In genomic region chr3:187750513-187751123, GRCh38 we compare ENCODE assay signal across 10 cellular contexts. TPM values are rescaled to one million over a fixed set of nuclear protein-coding genes. Genes with fewer than 3 reads are reported as not detected.
DNase-seq lines count a peak whose midpoint lies in the region; ATAC-seq and TF ChIP-seq lines count a peak whose summit lies in the region.
"Had no signal": no experiment of that assay in that cellular context is flagged by ENCODE, and none has a peak within 500 bp of the region (broad histone marks: within the 10 kb centered on the region; RNA-seq: fewer than 3 reads in every experiment).

No MANE protein-coding gene starts in this region.

- H3K4me3 Mint-ChIP-seq in GM23338, result peak overlapping the region; percentile 66
- peak overlapping the region; percentile 75 for H3K4me3 Mint-ChIP-seq in progenitor cell of endocrine pancreas (ENCODE audit: low read depth)

- H3K27ac ChIP-seq in GM23338 (ENCODE audit: low read depth) (peak overlapping the region; percentile 63), SJCRH30 (no peak overlapping the region), RWPE1 (no peak overlapping the region)

- H3K36me3 Mint-ChIP-seq in GM23338 (ENCODE audit: low read depth) (no peaks in the 10 kb centered on the region), progenitor cell of endocrine pancreas (ENCODE audit: insufficient read depth) (no peaks in the 10 kb centered on the region)

- DNase-seq in GM23338 (ENCODE audit: low spot score) (peak; percentile 62), SJCRH30 (peak in 1 of 2 experiments; percentile 37), glomerular visceral epithelial cell (ENCODE audit: extremely low spot score) (peak; percentile 17), progenitor cell of endocrine pancreas (ENCODE audit: low spot score, unreplicated experiment) (no peak), D341Med (ENCODE audit: low spot score) (no peak), omental fat pad (ENCODE audit: low spot score) (no peak), RWPE1 (ENCODE audit: low spot score) (no peak)
- no peak for DNase-seq in stimulated activated CD4-positive, alpha-beta T cell treated with anti-CD3 and anti-CD28 coated beads, Interleukin-2, amount 100 ng/mL, for 48 hours
- DNase-seq: activated CD4-positive, alpha-beta T cell treated with anti-CD3 and anti-CD28 coated beads for 48 hours had no signal

- H3K27me3 Mint-ChIP-seq in GM23338 (ENCODE audit: insufficient read depth, low read depth, poor library complexity), result peaks cover 3% of the 10 kb centered on the region
- no peaks in the 10 kb centered on the region for H3K27me3 Mint-ChIP-seq in progenitor cell of endocrine pancreas

- H3K36me3 ChIP-seq in GM23338 (ENCODE audit: insufficient read depth) (no peaks in the 10 kb centered on the region), SJCRH30 (no peaks in the 10 kb centered on the region)

- no peaks in the 10 kb centered on the region for H3F3A ChIP-seq in GM23338 (replicated peaks; ENCODE audit: low read depth)

- H3K4me3 ChIP-seq in GM23338 (peak overlapping the region; percentile 42), SJCRH30 (peak overlapping the region; percentile 35)

- H4K20me1 ChIP-seq in GM23338 (replicated peaks; ENCODE audit: insufficient read depth), result no peaks in the 10 kb centered on the region

- H3K79me2 ChIP-seq in GM23338 (replicated peaks; ENCODE audit: insufficient read depth), result no peaks in the 10 kb centered on the region

- H3K4me1 Mint-ChIP-seq in GM23338 (peaks cover 54% of the 10 kb centered on the region), progenitor cell of endocrine pancreas (ENCODE audit: low read depth) (peaks cover 58% of the 10 kb centered on the region)

- H3K4me1 ChIP-seq in GM23338 (ENCODE audit: insufficient read depth) (peaks cover 37% of the 10 kb centered on the region), SJCRH30 (0 out of 2 replicates have a peak, but pooled peaks cover 4% of the 10 kb centered on the region)

- TF ChIP-seq CTCF in GM23338 (conservative IDR thresholded peaks at IDR 0.05; ENCODE audit: low read depth in 2 of 2) (no peak), progenitor cell of endocrine pancreas (IDR thresholded peaks at IDR 0.05; ENCODE audit: unreplicated experiment) (no peak), omental fat pad (IDR thresholded peaks at IDR 0.05) (no peak), RWPE1 (conservative IDR thresholded peaks at IDR 0.05; ENCODE audit: low read depth) (no peak)

- H3K9me3 ChIP-seq in SJCRH30 (replicated peaks), result no peaks in the 10 kb centered on the region

- H3K27ac Mint-ChIP-seq in GM23338 (peak overlapping the region; percentile 93), progenitor cell of endocrine pancreas (peak overlapping the region; percentile 97)

- no peaks in the 10 kb centered on the region for H3K9me2 ChIP-seq in GM23338 (ENCODE audit: insufficient read depth)

- H3K9me3 Mint-ChIP-seq in GM23338, result no peaks in the 10 kb centered on the region
- H3K9me3 Mint-ChIP-seq in progenitor cell of endocrine pancreas (ENCODE audit: low read depth), result no peaks in the 10 kb centered on the region

- H3K4me2 ChIP-seq in GM23338, result peak overlapping the region; percentile 71

- CTCF ChIA-PET in RWPE1 (lab: Yijun Ruan, JAX), result interaction anchor here (0.6 to 2.4 kb wide), 3 partner anchors 10 to 859 kb away, joined by 3 to 9 read pairs (median 4); no protein-coding TSS in a partner anchor

- peak overlapping the region; percentile 48; the same call in 1 of the 2 replicates for H2AFZ ChIP-seq in GM23338

- POLR2A ChIA-PET in RWPE1 (lab: Yijun Ruan, JAX; ENCODE audit: low non-redundant PET), result no interaction called here

- ATAC-seq in GM23338, result peak; percentile 11
- no peak for ATAC-seq in omental fat pad (ENCODE audit: low FRiP score)

- H3K27me3 ChIP-seq in GM23338 (ENCODE audit: insufficient read depth) (no peaks in the 10 kb centered on the region), SJCRH30 (no peaks in the 10 kb centered on the region)

TF ChIP-seq in GM23338, 12 proteins besides CTCF, POLR2A, EP300 and RAD21 (continues in another document):
- TF ChIP-seq, protein P1, sequence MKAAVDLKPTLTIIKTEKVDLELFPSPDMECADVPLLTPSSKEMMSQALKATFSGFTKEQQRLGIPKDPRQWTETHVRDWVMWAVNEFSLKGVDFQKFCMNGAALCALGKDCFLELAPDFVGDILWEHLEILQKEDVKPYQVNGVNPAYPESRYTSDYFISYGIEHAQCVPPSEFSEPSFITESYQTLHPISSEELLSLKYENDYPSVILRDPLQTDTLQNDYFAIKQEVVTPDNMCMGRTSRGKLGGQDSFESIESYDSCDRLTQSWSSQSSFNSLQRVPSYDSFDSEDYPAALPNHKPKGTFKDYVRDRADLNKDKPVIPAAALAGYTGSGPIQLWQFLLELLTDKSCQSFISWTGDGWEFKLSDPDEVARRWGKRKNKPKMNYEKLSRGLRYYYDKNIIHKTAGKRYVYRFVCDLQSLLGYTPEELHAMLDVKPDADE (IDR thresholded peaks at IDR 0.05), result no peak
- TF ChIP-seq REST (IDR thresholded peaks at IDR 0.05; ENCODE audit: unreplicated experiment) (no peak), CREB1 (CRISPR knock-in tag; IDR thresholded peaks at IDR 0.05; ENCODE audit: low read depth) (no peak), EZH2 (IDR thresholded peaks at IDR 0.05; ENCODE audit: low read depth, unreplicated experiment) (no peak), NANOG (IDR thresholded peaks at IDR 0.05; ENCODE audit: borderline replicate concordance) (no peak), ZNF114 (CRISPR knock-in tag; IDR thresholded peaks at IDR 0.05) (no peak), JUNB (IDR thresholded peaks at IDR 0.05; ENCODE audit: unreplicated experiment) (no peak), EZH2phosphoT487 (IDR thresholded peaks at IDR 0.05; ENCODE audit: unreplicated experiment) (no peak), POLR2AphosphoS5 (IDR thresholded peaks at IDR 0.05; ENCODE audit: low read depth) (no peak), ZNF331 (CRISPR knock-in tag; IDR thresholded peaks at IDR 0.05; ENCODE audit: low read depth) (no peak)

RNA-seq across cellular contexts. Expression of gene BCL6, which starts 5.3 kb away (rescaled TPM):
- 5.4 and 5.9 TPM in 2 replicates for total RNA-seq in GM23338 (2014; rRNA removed; shearing (Covaris generic))
- polyA plus RNA-seq in GM23338 (2016; fragmentation: Nextera tagmentation; extraction: Ambion mirVana), result 2.5 and 2.6 TPM in 2 replicates
- 0.65 and 0.76 TPM in 2 replicates for total RNA-seq in SJCRH30 (2014; rRNA removed; shearing (Covaris generic))
- total RNA-seq in progenitor cell of endocrine pancreas, result 21.3 and 22.8 TPM in 2 replicates
- total RNA-seq in omental fat pad, result 100 to 1,000 TPM; 148 to 323 (median 179) TPM

RNA-seq across cellular contexts. Expression of gene RTP2, which starts 48.3 kb away (rescaled TPM):
- not detected in 2 replicates for total RNA-seq in GM23338 (2014; rRNA removed; shearing (Covaris generic))
- not detected in 2 replicates for polyA plus RNA-seq in GM23338 (2016; fragmentation: Nextera tagmentation; extraction: Ambion mirVana)
- total RNA-seq in SJCRH30 (2014; rRNA removed; shearing (Covaris generic)), result not detected in 2 replicates
- not detected in 2 replicates for total RNA-seq in progenitor cell of endocrine pancreas
- total RNA-seq in omental fat pad, result not detected
- total RNA-seq: temporal lobe had no signal

Comparison
In these comparisons a context has a peak if more than half of its experiments do, and no peak if none do; other contexts are left out.
1. DNase-seq: peak in GM23338 (single experiment) and glomerular visceral epithelial cell (single experiment); none in progenitor cell of endocrine pancreas (single experiment), D341Med (single experiment), omental fat pad (single experiment), RWPE1 (single experiment) and stimulated activated CD4-positive, alpha-beta T cell treated with anti-CD3 and anti-CD28 coated beads, Interleukin-2, amount 100 ng/mL, for 48 hours (0 of 2).